ENCODE assay signal across 19 cellular contexts in the genomic region with DNA sequence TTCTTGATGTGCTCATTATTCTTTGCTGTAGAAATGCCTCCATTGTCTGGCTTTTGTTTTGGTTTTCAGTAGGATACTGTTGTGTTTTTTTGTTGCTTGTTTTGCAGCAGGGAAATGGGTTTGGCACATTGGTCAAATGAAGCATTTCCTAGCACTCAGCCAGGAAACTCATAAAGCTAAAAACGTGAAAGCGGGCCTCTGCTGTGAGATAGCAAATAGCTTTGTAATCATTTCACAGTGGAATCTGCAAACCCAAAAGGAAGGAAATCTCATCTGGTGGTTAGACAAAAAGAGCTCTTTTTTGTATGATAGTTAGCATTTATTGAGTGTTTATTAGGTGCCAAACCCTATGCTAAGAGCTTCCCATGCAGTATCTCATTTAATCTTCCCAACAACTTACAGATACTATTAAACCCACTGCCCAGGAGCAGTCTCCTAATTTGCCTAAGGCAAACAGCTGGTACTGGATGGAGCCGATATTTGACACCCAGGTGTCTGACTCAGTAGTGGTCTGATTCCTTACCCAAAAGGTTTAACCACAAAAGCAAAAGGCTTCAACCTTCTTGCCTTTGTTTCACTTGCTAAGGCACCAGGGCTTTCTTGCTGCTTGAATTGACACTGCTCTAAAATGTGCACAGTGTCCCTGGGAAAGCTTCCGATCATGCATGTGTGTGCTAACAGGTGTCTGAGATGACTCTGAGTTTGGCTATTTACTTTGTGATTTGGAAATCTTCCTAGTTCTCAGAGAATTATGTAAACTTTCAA.
DNase-seq lines count a peak whose midpoint lies in the region; ATAC-seq, FAIRE-seq and TF ChIP-seq lines count a peak whose summit lies in the region.
"Had no signal": no experiment of that assay in that cellular context is flagged by ENCODE, and none has a peak within 500 bp of the region (broad histone marks: within the 10 kb centered on the region; RNA-seq: fewer than 3 reads in every experiment).

No MANE protein-coding gene starts in this region.

- no peaks in the 10 kb centered on the region for H3F3A ChIP-seq in Loucy (ENCODE audit: low read depth)

- H2BK15ac ChIP-seq in mesendoderm (replicated peaks; ENCODE audit: low read depth): no peak overlapping the region

- H3K9me3 Mint-ChIP-seq in activated CD4-positive, alpha-beta T cell treated with anti-CD3 and anti-CD28 coated beads for 36 hours (ENCODE audit: low read depth): no peaks in the 10 kb centered on the region
- H3K9me3 Mint-ChIP-seq: T-helper 1 cell treated with Interleukin-12 subunit alpha and Interleukin-12 subunit beta and Interleukin-4 antibody, amounts not matched to agents 30 μg/mL and 1 μg/mL, for 36 hours had no signal

- TF ChIP-seq CTCF in Loucy (conservative IDR thresholded peaks at IDR 0.05; ENCODE audit: low read length) (no peak), bronchial epithelial cell (IDR thresholded peaks at IDR 0.05; ENCODE audit: insufficient read depth, low read length, severe bottlenecking) (no peak)

- intact Hi-C loops in activated CD4-positive, alpha-beta T cell treated with anti-CD3 and anti-CD28 coated beads for 36 hours (cut with DNase I, micrococcal nuclease): no loop called here
- intact Hi-C loops in left colon (cut with DNase I, micrococcal nuclease): no loop called here

- no peaks in the 10 kb centered on the region for H3K9me2 ChIP-seq in Loucy (replicated peaks; ENCODE audit: low read depth, low read length)

- no peaks in the 10 kb centered on the region for H3K79me1 ChIP-seq in mesendoderm (ENCODE audit: low read length)

- H3K9me3 ChIP-seq in Loucy (ENCODE audit: insufficient read depth, low read depth, low read length): no peaks in the 10 kb centered on the region

- H2AFZ ChIP-seq in Loucy (ENCODE audit: low read length): no peak overlapping the region

- no CpG with 5 or more reads among the region's 4 CpGs for WGBS in mesendoderm (ENCODE audit: extremely low coverage, insufficient coverage, low lambda C conversion rate)

- H3K18ac ChIP-seq in mesendoderm (ENCODE audit: low read length): no peak overlapping the region

- POLR2A ChIA-PET in activated CD4-positive, alpha-beta T cell treated with anti-CD3 and anti-CD28 coated beads for 36 hours (lab: Charles Lee): no interaction called here

- peak; percentile 53 for ATAC-seq in activated CD4-positive, alpha-beta T cell treated with anti-CD3 and anti-CD28 coated beads for 36 hours
- ATAC-seq in left colon: no peak

- no peak overlapping the region for H3K56ac ChIP-seq in mesendoderm (ENCODE audit: low read length)

- no peaks in the 10 kb centered on the region for H4K20me1 ChIP-seq in Loucy (ENCODE audit: insufficient read depth, low read length, poor library complexity, severe bottlenecking)

- H2BK5ac ChIP-seq in mesendoderm (ENCODE audit: low read length): no peak overlapping the region

- no peak for DNase-seq in activated CD4-positive, alpha-beta T cell treated with anti-CD3 and anti-CD28 coated beads for 36 hours
- DNase-seq in activated CD4-positive, alpha-beta T cell treated with anti-CD3 and anti-CD28 coated beads, Interleukin-2, amount 50 U/mL, for 48 hours: no peak
- DNase-seq in bronchial epithelial cell (ENCODE audit: low read depth): peak; percentile 72
- DNase-seq in mesendoderm: peak; percentile 59
- DNase-seq in inferior parietal cortex (ENCODE audit: extremely low spot score): no peak
- no peak for DNase-seq in COLO829 (ENCODE audit: low spot score)
- no peak for DNase-seq in left colon
- DNase-seq: activated CD4-positive, alpha-beta T cell treated with anti-CD3 and anti-CD28 coated beads for 4 hours; hypothalamus; Kasumi-1; NCI-H187; NCI-H774; nephron progenitor cell had no signal

- peaks cover 9% of the 10 kb centered on the region for H3K27me3 Mint-ChIP-seq in activated CD4-positive, alpha-beta T cell treated with anti-CD3 and anti-CD28 coated beads for 36 hours

- H3K4me2 ChIP-seq in Loucy (ENCODE audit: low read depth, low read length, poor library complexity, severe bottlenecking) (peak overlapping the region; percentile 50), mesendoderm (ENCODE audit: low read length) (no peak overlapping the region)

- H4K8ac ChIP-seq in mesendoderm (ENCODE audit: low read depth, low read length): no peak overlapping the region

- no peak overlapping the region for H3K27ac Mint-ChIP-seq in activated CD4-positive, alpha-beta T cell treated with anti-CD3 and anti-CD28 coated beads for 36 hours
- H3K27ac Mint-ChIP-seq: nephron progenitor cell; T-helper 1 cell treated with Interleukin-12 subunit alpha and Interleukin-12 subunit beta and Interleukin-4 antibody, amounts not matched to agents 30 μg/mL and 1 μg/mL, for 36 hours had no signal

- peaks cover 25% of the 10 kb centered on the region for H3K4me1 ChIP-seq in Loucy (ENCODE audit: insufficient read depth, low read length, poor library complexity, severe bottlenecking)
- no peaks in the 10 kb centered on the region for H3K4me1 ChIP-seq in mesendoderm (ENCODE audit: control insufficient read depth, low read depth, low read length)

- H3K4me3 Mint-ChIP-seq in activated CD4-positive, alpha-beta T cell treated with anti-CD3 and anti-CD28 coated beads for 36 hours: no peak overlapping the region
- H3K4me3 Mint-ChIP-seq: brain; nephron progenitor cell; T-helper 1 cell treated with Interleukin-12 subunit alpha and Interleukin-12 subunit beta and Interleukin-4 antibody, amounts not matched to agents 30 μg/mL and 1 μg/mL, for 36 hours had no signal

- CTCF ChIA-PET in activated CD4-positive, alpha-beta T cell treated with anti-CD3 and anti-CD28 coated beads for 36 hours (lab: Charles Lee): interaction anchor here (0.7 kb wide), 1 partner anchor 119 kb away, joined by 3 read pairs; no protein-coding TSS in a partner anchor

- H3K9ac ChIP-seq in Loucy (ENCODE audit: low read depth, low read length, poor library complexity, severe bottlenecking) (no peak overlapping the region), mesendoderm (ENCODE audit: low read length) (no peak overlapping the region)

- peaks cover 12% of the 10 kb centered on the region for H3K4me1 Mint-ChIP-seq in activated CD4-positive, alpha-beta T cell treated with anti-CD3 and anti-CD28 coated beads for 36 hours
- H3K4me1 Mint-ChIP-seq: brain, nephron progenitor cell had no signal

- no peak overlapping the region for H2BK120ac ChIP-seq in mesendoderm (ENCODE audit: low read depth, low read length)

- H4K5ac ChIP-seq in mesendoderm (ENCODE audit: low read length): no peak overlapping the region

- H3K36me3 Mint-ChIP-seq in activated CD4-positive, alpha-beta T cell treated with anti-CD3 and anti-CD28 coated beads for 36 hours (ENCODE audit: low read depth): no peaks in the 10 kb centered on the region
- H3K36me3 Mint-ChIP-seq: brain had no signal

- no peak overlapping the region for H2AK5ac ChIP-seq in mesendoderm (ENCODE audit: low read length)

- H3K4ac ChIP-seq in mesendoderm (ENCODE audit: low read depth, low read length): peak overlapping the region; percentile 36

- FAIRE-seq in bronchial epithelial cell (lab: Jason Lieb, UNC): no peak
- FAIRE-seq: A204.1, GM12891 had no signal

- H3K27ac ChIP-seq in mesendoderm (ENCODE audit: low read depth, low read length): no peak overlapping the region

- peak overlapping the region; percentile 31 for H3K4me3 ChIP-seq in Loucy (ENCODE audit: low read length, poor library complexity, severe bottlenecking)
- no peak overlapping the region for H3K4me3 ChIP-seq in bronchial epithelial cell (ENCODE audit: low read depth, low read length)
- no peak overlapping the region for H3K4me3 ChIP-seq in mesendoderm (ENCODE audit: low read length)
- H3K4me3 ChIP-seq: lung had no signal

- H3K79me2 ChIP-seq in Loucy (ENCODE audit: insufficient read depth, low read length) (no peaks in the 10 kb centered on the region), mesendoderm (ENCODE audit: control insufficient read depth, insufficient read depth, low read length) (no peaks in the 10 kb centered on the region)

- no peak overlapping the region for H3K23ac ChIP-seq in mesendoderm (ENCODE audit: low read length)

- H3K36me3 ChIP-seq in Loucy (ENCODE audit: insufficient read depth, low read length) (no peaks in the 10 kb centered on the region), bronchial epithelial cell (ENCODE audit: control insufficient read depth, insufficient read depth, low read length) (no peaks in the 10 kb centered on the region), mesendoderm (ENCODE audit: control insufficient read depth, insufficient read depth, low read length) (no peaks in the 10 kb centered on the region)

- H3K27me3 ChIP-seq in Loucy (ENCODE audit: insufficient read depth, low read length, poor library complexity, severe bottlenecking) (no peaks in the 10 kb centered on the region), bronchial epithelial cell (ENCODE audit: control insufficient read depth, insufficient read depth, low read length) (no peaks in the 10 kb centered on the region), mesendoderm (ENCODE audit: insufficient read depth, low read length, poor library complexity) (no peaks in the 10 kb centered on the region)

Comparison
In these comparisons a context has a peak if more than half of its experiments do, and no peak if none do; other contexts are left out.
1. DNase-seq: peak in bronchial epithelial cell (single experiment) and mesendoderm (single experiment); none in activated CD4-positive, alpha-beta T cell treated with anti-CD3 and anti-CD28 coated beads for 36 hours (single experiment), activated CD4-positive, alpha-beta T cell treated with anti-CD3 and anti-CD28 coated beads, Interleukin-2, amount 50 U/mL, for 48 hours (0 of 2), inferior parietal cortex (single experiment), COLO829 (single experiment) and left colon (0 of 2).